Comparison of ENCODE assay signal across 9 cellular contexts in genomic region chr9:90774682-90775081, GRCh38. TPM values are rescaled to one million over a fixed set of nuclear protein-coding genes. Genes with fewer than 3 reads are reported as not detected.
DNase-seq lines count a peak whose midpoint lies in the region; ATAC-seq and TF ChIP-seq lines count a peak whose summit lies in the region.
"Had no signal": no experiment of that assay in that cellular context is flagged by ENCODE, and none has a peak within 500 bp of the region (broad histone marks: within the 10 kb centered on the region; RNA-seq: fewer than 3 reads in every experiment).

No MANE protein-coding gene starts in this region.

- H3K79me2 ChIP-seq in OCI-LY7 (ENCODE audit: insufficient read depth, low read depth, low read length): no peaks in the 10 kb centered on the region

- no peak overlapping the region for H2BK12ac ChIP-seq in neuronal stem cell (ENCODE audit: low read length)

- intact Hi-C loops in OCI-LY7 (cut with micrococcal nuclease; ENCODE audit: unreplicated experiment): loop anchor here (1.0 kb wide), 4 partner anchors 22 to 97 kb away; partner anchors contain the start of gene SYK

- TF ChIP-seq CTCF in OCI-LY7 (conservative IDR thresholded peaks at IDR 0.05; ENCODE audit: low read length): peak; percentile 74

- no peak overlapping the region for H3K23ac ChIP-seq in neuronal stem cell (ENCODE audit: low read depth, low read length, poor library complexity)

- H4K91ac ChIP-seq in neuronal stem cell (ENCODE audit: low read depth, low read length, poor library complexity): no peak overlapping the region

- H3K9me2 ChIP-seq in OCI-LY7 (ENCODE audit: insufficient read depth, low read length): no peaks in the 10 kb centered on the region

- H3K4me1 ChIP-seq in BLaER1 treated with 17β-estradiol and CSF1 and Interleukin-3, amounts not matched to agents 10 nM and 100 nM: peaks cover 7 to 44% (median 10%) of the 10 kb centered on the region in 10 experiments; a peak in 15 of 20 replicates
- H3K4me1 ChIP-seq in OCI-LY7 (ENCODE audit: insufficient read depth, low read length, poor library complexity, severe bottlenecking) (peaks cover 32% of the 10 kb centered on the region), neuronal stem cell (ENCODE audit: control insufficient read depth in 2 of 2, insufficient read depth in 1 of 2, low read depth in 1 of 2, low read length in 2 of 2) (peaks cover 0 to 3% of the 10 kb centered on the region in 2 donors)

- BruUV-seq in OCI-LY7 (replicated peaks; lab: Mats Ljungman, UMichigan): no TSS peak

- no peak overlapping the region; the same call in 1 of the 2 replicates for H2AFZ ChIP-seq in OCI-LY7 (ENCODE audit: low read length)
- no peak overlapping the region for H2AFZ ChIP-seq in neuronal stem cell (ENCODE audit: low read length)

- no peak overlapping the region for H3K18ac ChIP-seq in neuronal stem cell (ENCODE audit: low read length)

- H3K27me3 ChIP-seq in BLaER1 treated with 17β-estradiol and CSF1 and Interleukin-3, amounts not matched to agents 10 nM and 100 nM: no peaks in the 10 kb centered on the region
- H3K27me3 ChIP-seq in neuronal stem cell (ENCODE audit: control insufficient read depth in 3 of 3, insufficient read depth in 3 of 3, low read depth in 1 of 3, low read length in 3 of 3): no peaks in the 10 kb centered on the region

- no peaks in the 10 kb centered on the region for H3K79me1 ChIP-seq in neuronal stem cell (ENCODE audit: low read depth, low read length)

- H3K4ac ChIP-seq in neuronal stem cell (ENCODE audit: low read length): no peak overlapping the region

- H3K27ac ChIP-seq in BLaER1 treated with 17β-estradiol and CSF1 and Interleukin-3, amounts not matched to agents 10 nM and 100 nM: no peak overlapping the region
- H3K27ac ChIP-seq in OCI-LY7 (ENCODE audit: low read depth, low read length, poor library complexity, severe bottlenecking) (peak overlapping the region; percentile 69), neuronal stem cell (replicated peaks; ENCODE audit: low read length) (no peak overlapping the region)

- peaks cover 0 to 12% (median 5%) of the 10 kb centered on the region in 11 experiments; a peak in 17 of 22 replicates for H3K9me3 ChIP-seq in BLaER1 treated with 17β-estradiol and CSF1 and Interleukin-3, amounts not matched to agents 10 nM and 100 nM (replicated peaks in 1 of 11)
- H3K9me3 ChIP-seq in OCI-LY7 (ENCODE audit: low read length): peaks cover 18% of the 10 kb centered on the region; the same call in 1 of the 2 replicates
- no peaks in the 10 kb centered on the region for H3K9me3 ChIP-seq in neuronal stem cell (replicated peaks in 1 of 2; ENCODE audit: control insufficient read depth in 2 of 2, insufficient read depth in 1 of 2, low read depth in 1 of 2, low read length in 2 of 2)

- peak overlapping the region in 7 of 11 experiments; percentile 2 to 52 (median 16); a peak in 7 of 22 replicates for H3K4me2 ChIP-seq in BLaER1 treated with 17β-estradiol and CSF1 and Interleukin-3, amounts not matched to agents 10 nM and 100 nM
- peak overlapping the region; percentile 57 for H3K4me2 ChIP-seq in OCI-LY7 (ENCODE audit: low read length)
- no peak overlapping the region for H3K4me2 ChIP-seq in neuronal stem cell (ENCODE audit: insufficient read depth, low read length, poor library complexity, severe bottlenecking)

- POLR2A ChIA-PET in OCI-LY7 (lab: Charles Lee): interaction anchor here (1.3 to 1.5 kb wide), 3 partner anchors 20 to 51 kb away, joined by 5 to 6 read pairs (median 5); no protein-coding TSS in a partner anchor

- CTCF ChIA-PET in OCI-LY7 (lab: Charles Lee; ENCODE audit: unreplicated experiment): no interaction called here

- H4K8ac ChIP-seq in neuronal stem cell (ENCODE audit: low read depth, low read length): no peak overlapping the region

- ATAC-seq in HG03064 (IDR thresholded peaks at IDR 0.05; ENCODE audit: low read depth, unreplicated experiment): peak; percentile 82

- H2BK5ac ChIP-seq in neuronal stem cell (ENCODE audit: low read length): no peak overlapping the region

- H3K9ac ChIP-seq in BLaER1 treated with 17β-estradiol and CSF1 and Interleukin-3, amounts not matched to agents 10 nM and 100 nM: no peak overlapping the region
- no peak overlapping the region for H3K9ac ChIP-seq in neuronal stem cell (ENCODE audit: low read depth, low read length, poor library complexity)

- no peak overlapping the region for H3K4me3 ChIP-seq in BLaER1 treated with 17β-estradiol and CSF1 and Interleukin-3, amounts not matched to agents 10 nM and 100 nM
- H3K4me3 ChIP-seq in OCI-LY7 (ENCODE audit: low read depth, low read length, poor library complexity, severe bottlenecking) (no peak overlapping the region), neuronal stem cell (ENCODE audit: low read length in 2 of 2) (no peak overlapping the region)

- H4K20me1 ChIP-seq in BLaER1 treated with 17β-estradiol and CSF1 and Interleukin-3, amounts not matched to agents 10 nM and 100 nM: no peaks in the 10 kb centered on the region
- H4K20me1 ChIP-seq in OCI-LY7 (ENCODE audit: insufficient read depth, low read length): no peaks in the 10 kb centered on the region

- no peaks in the 10 kb centered on the region for H3K36me3 ChIP-seq in BLaER1 treated with 17β-estradiol and CSF1 and Interleukin-3, amounts not matched to agents 10 nM and 100 nM
- H3K36me3 ChIP-seq in OCI-LY7 (ENCODE audit: insufficient read depth, low read length): peaks cover 3% of the 10 kb centered on the region; the same call in 1 of the 2 replicates
- no peaks in the 10 kb centered on the region for H3K36me3 ChIP-seq in neuronal stem cell (replicated peaks in 1 of 2; ENCODE audit: control insufficient read depth in 2 of 2, insufficient read depth in 2 of 2, low read length in 2 of 2)

- no peak overlapping the region for H2AK5ac ChIP-seq in neuronal stem cell (ENCODE audit: low read depth, low read length)

- DNase-seq in GM19238 (ENCODE audit: insufficient read length, low spot score) (peak; percentile 32), OCI-LY7 (ENCODE audit: low spot score) (peak; percentile 97), neuronal stem cell (ENCODE audit: low spot score) (no peak), NCI-H510A treated with DMSO at 0.1 percent for 48 hours (lab: John Stamatoyannopoulos, UW) (no peak), AG20443 (ENCODE audit: low spot score) (no peak)
- no peak for DNase-seq in stimulated activated CD4-positive, alpha-beta T cell treated with anti-CD3 and anti-CD28 coated beads, Interleukin-1b, Interleukin-23, amount 100 ng/mL, for 48 hours
- DNase-seq: SHP77 treated with DMSO at 0.1 percent for 48 hours had no signal

- H3K14ac ChIP-seq in neuronal stem cell (ENCODE audit: low read length): no peak overlapping the region

- no CpG with 5 or more reads among the region's 3 CpGs for WGBS in neuronal stem cell (ENCODE audit: extremely low coverage in 2 of 2, insufficient read length in 2 of 2, insufficient replicate concordance in 1 of 2), 2 donors

- H2BK15ac ChIP-seq in neuronal stem cell (ENCODE audit: low read length): no peak overlapping the region

- H2BK120ac ChIP-seq in neuronal stem cell (ENCODE audit: low read depth, low read length): no peak overlapping the region

RNA-seq across cellular contexts. Expression of gene SYK, which starts 26.9 kb away (rescaled TPM):
- 106 and 112 TPM in 2 replicates for total RNA-seq in OCI-LY7 (2014; rRNA removed; shearing (Covaris generic))
- 175 and 201 TPM in 2 replicates for total RNA-seq in OCI-LY7 (2022)
- polyA plus RNA-seq in neuronal stem cell (2013, experiment 1 of 2): not detected
- polyA plus RNA-seq in neuronal stem cell (2013, experiment 2 of 2): under 0.01 TPM

Comparison
In these comparisons a context has a peak if more than half of its experiments do, and no peak if none do; other contexts are left out.
1. DNase-seq: peak in GM19238 (single experiment) and OCI-LY7 (single experiment); none in neuronal stem cell (single experiment), NCI-H510A treated with DMSO at 0.1 percent for 48 hours (single experiment), stimulated activated CD4-positive, alpha-beta T cell treated with anti-CD3 and anti-CD28 coated beads, Interleukin-1b, Interleukin-23, amount 100 ng/mL, for 48 hours (single experiment) and AG20443 (single experiment).